8 cellular contexts compared by ENCODE assay signal in genomic region chr15:91049378-91050127, GRCh38. TPM values are rescaled to one million over a fixed set of nuclear protein-coding genes. Genes with fewer than 3 reads are reported as not detected.
DNase-seq lines count a peak whose midpoint lies in the region; ATAC-seq, FAIRE-seq and TF ChIP-seq lines count a peak whose summit lies in the region.

No MANE protein-coding gene starts in this region.

- no peaks in the 10 kb centered on the region for H3K36me3 ChIP-seq in OCI-LY3 (replicated peaks; ENCODE audit: low read depth, low read length)
- H3K36me3 ChIP-seq in pancreas: no peaks in the 10 kb centered on the region

- peak; percentile 48 for TF ChIP-seq CTCF in GM20000 (IDR thresholded peaks at IDR 0.05; ENCODE audit: extremely low read depth, missing control alignments)
- TF ChIP-seq CTCF in OCI-LY3 (IDR thresholded peaks at IDR 0.05; ENCODE audit: low read depth, low read length): peak; percentile 82
- TF ChIP-seq CTCF in pancreas (IDR thresholded peaks at IDR 0.05): peak in 3 of 4 donors; percentile 26 to 50 (median 34)

- no peaks in the 10 kb centered on the region for H3K79me2 ChIP-seq in OCI-LY3 (ENCODE audit: low read length)

- H3K27ac ChIP-seq in OCI-LY3 (ENCODE audit: low read length) (no peak overlapping the region), pancreas (no peak overlapping the region)

- no peaks in the 10 kb centered on the region for H3K27me3 Mint-ChIP-seq in activated naive CD4-positive, alpha-beta T cell treated with anti-CD3 and anti-CD28 coated beads for 36 hours (ENCODE audit: low read depth)

- peak overlapping the region; percentile 80 for H2AFZ ChIP-seq in OCI-LY3 (ENCODE audit: low read depth, low read length)

- intact Hi-C loops in activated naive CD4-positive, alpha-beta T cell treated with anti-CD3 and anti-CD28 coated beads for 36 hours (cut with micrococcal nuclease): loop anchor here (1.0 to 10.0 kb wide), 4 partner anchors 93 to 1025 kb away; no protein-coding TSS in a partner anchor
- intact Hi-C loops in pancreas (cut with DNase I): loop anchor here (5.0 to 10.0 kb wide), 3 partner anchors 175 to 225 kb away; no protein-coding TSS in a partner anchor

- peak; percentile 90 to 99 (median 97) for ATAC-seq in pancreas
- no peak for ATAC-seq in GM18519 (IDR thresholded peaks at IDR 0.05; ENCODE audit: low FRiP score, unreplicated experiment)

- FAIRE-seq in pancreas (lab: Jason Lieb, UNC): no peak

- peak; percentile 80 for DNase-seq in DMS 273 (lab: John Stamatoyannopoulos, UW; ENCODE audit: unreplicated experiment)
- peak; percentile 56 for DNase-seq in GM20000 (ENCODE audit: low spot score)
- peak; percentile 61 for DNase-seq in HuH-7 (ENCODE audit: low spot score)
- peak; percentile 83 for DNase-seq in activated naive CD4-positive, alpha-beta T cell treated with anti-CD3 and anti-CD28 coated beads for 36 hours
- peak; percentile 52 for DNase-seq in foreskin melanocyte
- DNase-seq in pancreas: peak in 3 of 6 donors; percentile 45 to 76 (median 49)

- H3K4me1 ChIP-seq in OCI-LY3 (ENCODE audit: low read length) (peaks cover 10% of the 10 kb centered on the region), pancreas (no peaks in the 10 kb centered on the region)

- H3K27ac Mint-ChIP-seq in activated naive CD4-positive, alpha-beta T cell treated with anti-CD3 and anti-CD28 coated beads for 36 hours: no peak overlapping the region

- H3K4me1 Mint-ChIP-seq in activated naive CD4-positive, alpha-beta T cell treated with anti-CD3 and anti-CD28 coated beads for 36 hours (ENCODE audit: low read depth): peaks cover 19% of the 10 kb centered on the region

- peaks cover 16% of the 10 kb centered on the region for H3K27me3 ChIP-seq in OCI-LY3 (ENCODE audit: low read depth, low read length)
- H3K27me3 ChIP-seq in pancreas: no peaks in the 10 kb centered on the region

- H3K9me3 ChIP-seq in OCI-LY3 (ENCODE audit: insufficient read depth, low read length): no peaks in the 10 kb centered on the region
- no peaks in the 10 kb centered on the region for H3K9me3 ChIP-seq in pancreas

- H3K4me3 ChIP-seq in OCI-LY3 (ENCODE audit: low read length) (peak overlapping the region; percentile 66), pancreas (no peak overlapping the region)

- CTCF ChIA-PET in activated naive CD4-positive, alpha-beta T cell treated with anti-CD3 and anti-CD28 coated beads for 36 hours (lab: Charles Lee): interaction anchor here (0.5 to 3.7 kb wide), 13 partner anchors 10 to 223 kb away, joined by 3 to 20 read pairs (median 4); partner anchors contain the start of genes HDDC3, UNC45A and VPS33B

- H3K9me3 Mint-ChIP-seq in activated naive CD4-positive, alpha-beta T cell treated with anti-CD3 and anti-CD28 coated beads for 36 hours: no peaks in the 10 kb centered on the region

- H3K4me2 ChIP-seq in OCI-LY3 (ENCODE audit: low read length): peak overlapping the region; percentile 83

- no peaks in the 10 kb centered on the region for H3K36me3 Mint-ChIP-seq in activated naive CD4-positive, alpha-beta T cell treated with anti-CD3 and anti-CD28 coated beads for 36 hours (ENCODE audit: low read depth)

- WGBS in pancreas, 2 donors: 19 to 20% methylated on average over 12 of the region's 12 CpGs

- 0 out of 2 replicates have a peak overlapping the region, but pooled peaks have one; percentile 2 for H3K9ac ChIP-seq in OCI-LY3 (ENCODE audit: low read length)

- H4K20me1 ChIP-seq in OCI-LY3 (ENCODE audit: insufficient read depth, low read length): no peaks in the 10 kb centered on the region

- H3K4me3 Mint-ChIP-seq in activated naive CD4-positive, alpha-beta T cell treated with anti-CD3 and anti-CD28 coated beads for 36 hours: no peak overlapping the region

RNA-seq across cellular contexts. Expression of gene VPS33B, which starts 27.2 kb away (rescaled TPM):
- 10 to 100 TPM; 19.8 to 21.2 TPM for total RNA-seq in activated naive CD4-positive, alpha-beta T cell treated with anti-CD3 and anti-CD28 coated beads for 36 hours
- 1 to 10 TPM; 4.2 to 8.8 (median 5.9) TPM for total RNA-seq in pancreas
- 10 to 100 TPM; 11.6 to 18.9 TPM for polyA plus RNA-seq in pancreas

RNA-seq across cellular contexts. Expression of gene SV2B, which starts 50.5 kb away (rescaled TPM):
- total RNA-seq in activated naive CD4-positive, alpha-beta T cell treated with anti-CD3 and anti-CD28 coated beads for 36 hours: under 1 TPM; 0.07 TPM
- total RNA-seq in pancreas: 10 to 100 TPM in 1 of 6 donors, 1 to 10 TPM in 5; 3.6 to 11.3 (median 6.5) TPM
- polyA plus RNA-seq in pancreas: 1 to 10 TPM in 1 of 2 donors, under 1 TPM in 1; 0.53 to 2.7 TPM

RNA-seq across cellular contexts. Expression of gene PRC1, which starts 55.2 kb away (rescaled TPM):
- total RNA-seq in activated naive CD4-positive, alpha-beta T cell treated with anti-CD3 and anti-CD28 coated beads for 36 hours: 100 to 1,000 TPM; 173 TPM
- 1 to 10 TPM; 3.9 to 5.8 (median 4.8) TPM for total RNA-seq in pancreas
- polyA plus RNA-seq in pancreas: 10 to 100 TPM in 1 of 2 donors, 1 to 10 TPM in 1; 5.1 to 12.7 TPM

Comparison
In these comparisons a context has a peak if more than half of its experiments do, and no peak if none do; other contexts are left out.
1. RNA of gene SV2B, which starts 50.5 kb away (total RNA-seq): 3.6 to 11.3 TPM in pancreas; 0.07 TPM in activated naive CD4-positive, alpha-beta T cell treated with anti-CD3 and anti-CD28 coated beads for 36 hours; every median in the first group is over 4 times any median in the second.
2. RNA of gene PRC1, which starts 55.2 kb away (total RNA-seq): 173 TPM in activated naive CD4-positive, alpha-beta T cell treated with anti-CD3 and anti-CD28 coated beads for 36 hours; 3.9 to 5.8 TPM in pancreas; every median in the first group is over 10 times any median in the second.
3. Peak in every context shown above with its lines, with median percentiles within 50 percentile points of each other: CTCF ChIP-seq.